34 cellular contexts compared by ENCODE assay signal in the genomic region with DNA sequence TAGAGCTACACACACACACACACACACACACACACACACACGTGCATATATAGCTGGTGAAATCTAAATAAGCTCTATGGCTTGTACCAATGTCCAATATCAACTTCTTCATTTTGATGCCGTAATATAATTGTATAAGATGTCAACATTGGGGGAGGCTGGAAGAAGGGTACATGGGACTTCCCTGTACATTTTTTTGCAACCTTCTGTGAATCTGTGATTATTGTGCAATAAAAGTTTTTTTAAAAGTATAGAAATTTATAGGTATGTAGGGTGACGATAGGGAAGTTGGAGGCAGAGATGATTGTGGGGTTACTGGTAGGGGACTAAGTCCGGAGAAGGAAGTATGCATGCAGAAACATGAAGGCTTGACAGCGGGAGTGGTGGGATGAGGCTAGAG.
"Had no signal": no experiment of that assay in that cellular context is flagged by ENCODE, and none has a peak within 500 bp of the region (broad histone marks: within the 10 kb centered on the region; RNA-seq: fewer than 3 reads in every experiment).

No MANE protein-coding gene starts in this region.

- H3K9me2 ChIP-seq: SK-N-SH had no signal

- DNase-seq: activated CD4-positive, alpha-beta memory T cell treated with anti-CD3 and anti-CD28 coated beads for 36 hours; activated CD4-positive, alpha-beta T cell treated with anti-CD3 and anti-CD28 coated beads, Interleukin-2, amount 50 U/mL, for 1 hour; activated CD8-positive, alpha-beta memory T cell treated with anti-CD3 and anti-CD28 coated beads, Interleukin-2, amount 50 U/mL, for 4 hours; activated gamma-delta T cell treated with Interleukin-2 at 50 U/mL for 16 hours; activated naive CD4-positive, alpha-beta T cell treated with anti-CD3 and anti-CD28 coated beads for 36 hours; activated T-cell treated with anti-CD3 and anti-CD28 coated beads for 4 hours; activated T-cell treated with anti-CD3 and anti-CD28 coated beads, Interleukin-2, amount 50 U/mL, for 4 hours; adrenal gland; anterior cingulate cortex; caudate nucleus; cerebellar nuclear complex; cortex of kidney; Karpas-422; NCI-H1048; NCI-H1105 treated with DMSO at 0.1 percent for 48 hours; NCI-H1436; NCI-H1694; NCI-H1930; NCI-H2081 treated with DMSO at 0.1 percent for 48 hours; NCI-H510A; NCI-H526; NCI-H748 treated with DMSO at 0.1 percent for 48 hours; NK-92 treated with Interleukin-12 subunit alpha and Interleukin-12 subunit beta, amount 100 ng/mL, for 24 hours; PC-3; Peyer's patch; RPMI8226; SHP77 treated with DMSO at 0.1 percent for 48 hours; SK-N-SH had no signal

- H3K27me3 Mint-ChIP-seq: activated CD4-positive, alpha-beta memory T cell treated with anti-CD3 and anti-CD28 coated beads for 36 hours; brain had no signal

- H3K9me3 ChIP-seq: adrenal gland, Peyer's patch, SJSA1, SK-N-SH had no signal

- ATAC-seq: activated naive CD4-positive, alpha-beta T cell treated with anti-CD3 and anti-CD28 coated beads, Interleukin-2, amount 50 U/mL, for 72 hours; activated T-cell treated with anti-CD3 and anti-CD28 coated beads, Interleukin-2, amount 50 U/mL, for 4 hours; PC-3 had no signal

- H3K4me3 Mint-ChIP-seq: activated CD4-positive, alpha-beta memory T cell treated with anti-CD3 and anti-CD28 coated beads for 36 hours; activated naive CD4-positive, alpha-beta T cell treated with anti-CD3 and anti-CD28 coated beads for 36 hours; activated T-cell treated with anti-CD3 and anti-CD28 coated beads, Interleukin-2, amount 50 U/mL, for 4 hours; activated T-helper 1 cell treated with anti-CD3 and anti-CD28 coated beads, Interleukin-12 subunit alpha, Interleukin-12 subunit beta, Interleukin-2, Interleukin-4 antibody, amounts not matched to agents 30 ng/mL and 10 ng/mL and 1 ng/mL, durations not matched to agents 14 hours and 24 hours and 36 hours; brain; T-helper 1 cell treated with Interleukin-12 subunit alpha and Interleukin-12 subunit beta and Interleukin-4 antibody, amounts not matched to agents 30 μg/mL and 1 μg/mL, for 36 hours; T-helper 2 cell treated with Interferon-gamma antibody and Interleukin-4, amounts not matched to agents 5 μg/mL and 100 μg/mL, for 36 hours had no signal

- H3K4me1 ChIP-seq: adrenal gland, Peyer's patch, SJSA1 had no signal

- H3K9me3 Mint-ChIP-seq: activated CD4-positive, alpha-beta memory T cell treated with anti-CD3 and anti-CD28 coated beads for 36 hours; activated naive CD4-positive, alpha-beta T cell treated with anti-CD3 and anti-CD28 coated beads for 36 hours; activated naive CD4-positive, alpha-beta T cell treated with anti-CD3 and anti-CD28 coated beads, Interleukin-2, amount 50 U/mL, for 72 hours; activated T-cell treated with anti-CD3 and anti-CD28 coated beads, Interleukin-2, amount 50 U/mL, for 4 hours; activated T-helper 1 cell treated with anti-CD3 and anti-CD28 coated beads, Interleukin-12 subunit alpha, Interleukin-12 subunit beta, Interleukin-2, Interleukin-4 antibody, amounts not matched to agents 30 ng/mL and 10 ng/mL and 1 ng/mL, durations not matched to agents 14 hours and 24 hours and 36 hours; T-helper 1 cell treated with Interleukin-12 subunit alpha and Interleukin-12 subunit beta and Interleukin-4 antibody, amounts not matched to agents 30 μg/mL and 1 μg/mL, for 36 hours; T-helper 2 cell treated with Interferon-gamma antibody and Interleukin-4, amounts not matched to agents 5 μg/mL and 100 μg/mL, for 36 hours had no signal

- H3K27ac Mint-ChIP-seq: activated CD4-positive, alpha-beta memory T cell treated with anti-CD3 and anti-CD28 coated beads for 36 hours; activated naive CD4-positive, alpha-beta T cell treated with anti-CD3 and anti-CD28 coated beads for 36 hours; activated naive CD4-positive, alpha-beta T cell treated with anti-CD3 and anti-CD28 coated beads, Interleukin-2, amount 50 U/mL, for 72 hours; activated T-helper 1 cell treated with anti-CD3 and anti-CD28 coated beads, Interleukin-12 subunit alpha, Interleukin-12 subunit beta, Interleukin-2, Interleukin-4 antibody, amounts not matched to agents 30 ng/mL and 10 ng/mL and 1 ng/mL, durations not matched to agents 14 hours and 24 hours and 36 hours; brain; T-helper 1 cell treated with Interleukin-12 subunit alpha and Interleukin-12 subunit beta and Interleukin-4 antibody, amounts not matched to agents 30 μg/mL and 1 μg/mL, for 36 hours; T-helper 2 cell treated with Interferon-gamma antibody and Interleukin-4, amounts not matched to agents 5 μg/mL and 100 μg/mL, for 36 hours had no signal

- H3K4me3 ChIP-seq: adrenal gland, Peyer's patch, SJSA1 had no signal

- H3K4me1 Mint-ChIP-seq: brain had no signal

- H3K27me3 ChIP-seq: adrenal gland, Peyer's patch, SJSA1 had no signal

- H3K27ac ChIP-seq: adrenal gland, Peyer's patch, SJSA1 had no signal

- H3K9ac ChIP-seq: SK-N-SH had no signal

- H3K4me2 ChIP-seq: SK-N-SH had no signal

- H3K36me3 ChIP-seq: adrenal gland, Peyer's patch, SJSA1 had no signal
